ENCODE assay signal across 13 cellular contexts in the genomic region with DNA sequence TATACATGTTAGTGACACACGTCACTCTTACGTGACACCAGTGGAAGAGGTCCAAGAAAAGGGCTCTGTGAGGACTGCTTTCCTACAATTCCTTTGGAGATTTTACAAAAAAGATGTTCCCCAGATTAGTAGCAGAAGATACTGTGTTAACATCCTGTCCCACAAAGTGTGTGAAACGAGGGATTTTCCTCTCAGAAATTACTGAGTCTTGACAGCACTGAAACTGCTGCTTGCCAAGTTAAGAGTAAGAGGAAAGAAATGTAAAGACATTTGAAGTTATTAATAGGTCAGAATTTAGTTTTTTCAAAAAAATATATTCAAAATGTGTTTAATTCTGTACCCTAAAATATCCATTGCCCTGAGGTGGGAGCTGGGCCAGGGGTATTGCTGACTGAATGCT. TPM values are rescaled to one million over a fixed set of nuclear protein-coding genes. Genes with fewer than 3 reads are reported as not detected.
DNase-seq lines count a peak whose midpoint lies in the region; ATAC-seq and TF ChIP-seq lines count a peak whose summit lies in the region.
"Had no signal": no experiment of that assay in that cellular context is flagged by ENCODE, and none has a peak within 500 bp of the region (broad histone marks: within the 10 kb centered on the region; RNA-seq: fewer than 3 reads in every experiment).

No MANE protein-coding gene starts in this region.

- no peak overlapping the region for H2AFZ ChIP-seq in trophoblast cell (ENCODE audit: insufficient read depth, low read length, poor library complexity)

- H2BK120ac ChIP-seq in trophoblast cell (ENCODE audit: insufficient read depth, low read length, poor library complexity) = no peak overlapping the region

- no peak for ATAC-seq in GM21786 (IDR thresholded peaks at IDR 0.05; ENCODE audit: unreplicated experiment)

- no peak overlapping the region for H2AK5ac ChIP-seq in trophoblast cell (ENCODE audit: low read length)

- intact Hi-C loops in MCF 10A (cut with micrococcal nuclease) = loop anchor here (1.0 kb wide), 1 partner anchor 35 kb away; no protein-coding TSS in a partner anchor

- no peak overlapping the region for H3K14ac ChIP-seq in trophoblast cell (ENCODE audit: low read length)

- H3K4me1 ChIP-seq in trophoblast cell (ENCODE audit: control insufficient read depth in 1 of 2, insufficient read depth in 2 of 2, low read length in 2 of 2) = no peaks in the 10 kb centered on the region

- H3K4me3 Mint-ChIP-seq in MCF 10A (ENCODE audit: unreplicated experiment) = no peak overlapping the region
- H3K4me3 Mint-ChIP-seq: activated CD4-positive, alpha-beta T cell treated with anti-CD3 and anti-CD28 coated beads, Interleukin-2, amount 10 ng/mL, durations not matched to agents 24 days and 14 days; H9 had no signal

- H3K79me2 ChIP-seq in trophoblast cell (ENCODE audit: control insufficient read depth, insufficient read depth, low read length, poor library complexity) = no peaks in the 10 kb centered on the region

- H4K12ac ChIP-seq in trophoblast cell (ENCODE audit: low read depth, low read length) = no peak overlapping the region

- H4K8ac ChIP-seq in trophoblast cell (ENCODE audit: low read depth, low read length) = no peak overlapping the region

- H3K27ac ChIP-seq in trophoblast cell (ENCODE audit: low read depth, low read length) = no peak overlapping the region

- no peak overlapping the region for H3K4me2 ChIP-seq in trophoblast cell (ENCODE audit: low read length)

- H3K27me3 Mint-ChIP-seq in MCF 10A (ENCODE audit: insufficient read depth, unreplicated experiment) = no peaks in the 10 kb centered on the region
- H3K27me3 Mint-ChIP-seq: activated CD4-positive, alpha-beta T cell treated with anti-CD3 and anti-CD28 coated beads, Interleukin-2, amount 10 ng/mL, durations not matched to agents 24 days and 14 days had no signal

- H3K4me1 Mint-ChIP-seq in MCF 10A (ENCODE audit: insufficient read depth, unreplicated experiment) = peaks cover 37% of the 10 kb centered on the region

- POLR2A ChIA-PET in MCF 10A (lab: Yijun Ruan, JAX) = interaction anchor here (0.5 to 2.2 kb wide), 7 partner anchors 15 to 183 kb away, joined by 3 to 11 read pairs (median 5); a partner anchor contains a TSS

- H3K9me3 Mint-ChIP-seq in MCF 10A (ENCODE audit: unreplicated experiment) = no peaks in the 10 kb centered on the region
- H3K9me3 Mint-ChIP-seq: activated CD4-positive, alpha-beta T cell treated with anti-CD3 and anti-CD28 coated beads, Interleukin-2, amount 10 ng/mL, durations not matched to agents 24 days and 14 days; H9 had no signal

- no peak overlapping the region for H2BK5ac ChIP-seq in trophoblast cell (ENCODE audit: low read depth, low read length, poor library complexity)

- H3K9ac ChIP-seq in trophoblast cell (ENCODE audit: low read length) = no peak overlapping the region

- H3K36me3 ChIP-seq in trophoblast cell (ENCODE audit: control insufficient read depth in 1 of 2, insufficient read depth in 2 of 2, low read length in 2 of 2) = no peaks in the 10 kb centered on the region

- no peak overlapping the region for H3K18ac ChIP-seq in trophoblast cell (ENCODE audit: low read length)

- H3K4me3 ChIP-seq in trophoblast cell (ENCODE audit: low read depth, low read length) = no peak overlapping the region

- peak; percentile 57 for DNase-seq in A172 (ENCODE audit: low spot score)
- DNase-seq in HT1080 (ENCODE audit: low read depth) = peak; percentile 39
- peak; percentile 52 for DNase-seq in MCF 10A (ENCODE audit: unreplicated experiment)
- peak; percentile 61 for DNase-seq in kidney tubule cell (ENCODE audit: low spot score)
- no peak for DNase-seq in trophoblast cell
- DNase-seq in activated T-cell treated with anti-CD3 and anti-CD28 coated beads, Interleukin-2, amount 50 U/mL, for 1 hour = no peak
- DNase-seq in activated gamma-delta T cell treated with Interleukin-2 at 50 U/mL for 16 hours = no peak
- DNase-seq: activated CD4-positive, alpha-beta T cell treated with anti-CD3 and anti-CD28 coated beads, Interleukin-2, amount 10 ng/mL, durations not matched to agents 24 days and 14 days; activated effector memory CD4-positive, alpha-beta T cell treated with anti-CD3 and anti-CD28 coated beads, Interleukin-2, amount 50 U/mL, for 16 hours; H9; Kasumi-1; stimulated activated CD4-positive, alpha-beta T cell treated with anti-CD3 and anti-CD28 coated beads, Interleukin-4, amount 100 ng/mL, for 4 hours had no signal

- H3K79me1 ChIP-seq in trophoblast cell (ENCODE audit: low read length) = peaks cover 2% of the 10 kb centered on the region

- BruUV-seq in MCF 10A (replicated peaks; lab: Mats Ljungman, UMichigan) = no TSS peak

- no peak overlapping the region for H4K91ac ChIP-seq in trophoblast cell (ENCODE audit: low read depth, low read length)

- no peak overlapping the region for H3K4ac ChIP-seq in trophoblast cell (ENCODE audit: low read depth, low read length)

- TF ChIP-seq CTCF in MCF 10A (IDR thresholded peaks at IDR 0.05; ENCODE audit: unreplicated experiment) = no peak

- H3K27me3 ChIP-seq in trophoblast cell (ENCODE audit: insufficient read depth, low read length) = no peaks in the 10 kb centered on the region

- H3K36me3 Mint-ChIP-seq in MCF 10A (ENCODE audit: insufficient read depth, unreplicated experiment) = peaks cover 18% of the 10 kb centered on the region

- no peak overlapping the region for H3K23ac ChIP-seq in trophoblast cell (ENCODE audit: low read length)

- H3K9me3 ChIP-seq in trophoblast cell (ENCODE audit: insufficient read depth, low read depth, low read length) = no peaks in the 10 kb centered on the region

- no CpG with 5 or more reads among the region's 3 CpGs for WGBS in trophoblast cell (ENCODE audit: extremely low coverage, insufficient coverage, insufficient read length)

- CTCF ChIA-PET in MCF 10A (lab: Yijun Ruan, JAX) = interaction anchor here (0.6 to 2.2 kb wide), 3 partner anchors 35 to 307 kb away, joined by 3 to 11 read pairs (median 7); no protein-coding TSS in a partner anchor

- H3K27ac Mint-ChIP-seq in MCF 10A (ENCODE audit: low read depth, unreplicated experiment) = peak overlapping the region; percentile 94
- H3K27ac Mint-ChIP-seq: activated CD4-positive, alpha-beta T cell treated with anti-CD3 and anti-CD28 coated beads, Interleukin-2, amount 10 ng/mL, durations not matched to agents 24 days and 14 days; H9 had no signal

- no peak overlapping the region for H2BK12ac ChIP-seq in trophoblast cell (ENCODE audit: low read length)

RNA-seq across cellular contexts. Expression of a gene that starts 58.8 kb away (rescaled TPM):
- total RNA-seq in A172 (2014; rRNA removed; shearing (Covaris generic)) = 1.0 and 1.1 TPM in 2 replicates
- total RNA-seq in HT1080 (2014; rRNA removed; shearing (Covaris generic)) = 1.7 and 2.1 TPM in 2 replicates
- polyA plus RNA-seq in HT1080 (2015; cell fraction: cytosol; rRNA removed) = 1.3 and 1.6 TPM in 2 replicates
- polyA plus RNA-seq in HT1080 (2015; cell fraction: nucleus; rRNA removed) = 2.0 and 2.2 TPM in 2 replicates
- total RNA-seq in MCF 10A (2022) = 15.4 and 17.2 TPM in 2 replicates
- 58.6 and 61.6 TPM in 2 replicates for polyA plus RNA-seq in trophoblast cell (2013)

Comparison
In these comparisons a context has a peak if more than half of its experiments do, and no peak if none do; other contexts are left out.
1. DNase-seq: peak in A172 (single experiment), HT1080 (single experiment), MCF 10A (single experiment) and kidney tubule cell (single experiment); none in trophoblast cell (0 of 2), activated T-cell treated with anti-CD3 and anti-CD28 coated beads, Interleukin-2, amount 50 U/mL, for 1 hour (single experiment) and activated gamma-delta T cell treated with Interleukin-2 at 50 U/mL for 16 hours (single experiment).